Comparison of ENCODE assay signal across 18 cellular contexts in the genomic region with DNA sequence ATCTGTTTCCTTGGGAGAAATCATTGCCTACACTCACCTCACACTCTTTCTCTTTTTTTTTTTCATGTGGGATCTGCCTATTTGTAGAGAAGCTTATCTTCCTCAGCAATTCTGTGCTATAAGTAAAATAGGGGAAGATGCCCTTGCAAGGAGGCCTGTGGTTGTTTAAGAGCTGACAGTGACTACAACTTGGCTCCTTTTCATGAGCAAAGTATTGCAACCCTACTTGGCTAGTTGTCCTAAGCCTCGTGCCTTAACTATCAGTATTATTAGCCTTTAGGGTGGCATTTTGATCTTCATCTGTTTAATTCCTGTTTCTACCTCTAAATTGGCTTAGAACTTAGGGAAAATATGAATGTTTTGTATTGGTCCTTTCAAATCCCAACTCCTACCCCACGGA. TPM values are rescaled to one million over a fixed set of nuclear protein-coding genes. Genes with fewer than 3 reads are reported as not detected.
DNase-seq lines count a peak whose midpoint lies in the region; ATAC-seq, FAIRE-seq and TF ChIP-seq lines count a peak whose summit lies in the region.
"Had no signal": no experiment of that assay in that cellular context is flagged by ENCODE, and none has a peak within 500 bp of the region (broad histone marks: within the 10 kb centered on the region; RNA-seq: fewer than 3 reads in every experiment).

No MANE protein-coding gene starts in this region.

- no peak overlapping the region for H3K4me2 ChIP-seq in A549
- no peak overlapping the region for H3K4me2 ChIP-seq in mesendoderm (ENCODE audit: low read length)

- no peak overlapping the region for H3K4me3 ChIP-seq in A549
- no peak overlapping the region for H3K4me3 ChIP-seq in ascending aorta
- no peak overlapping the region for H3K4me3 ChIP-seq in gastrocnemius medialis
- H3K4me3 ChIP-seq in CD8-positive, alpha-beta memory T cell (ENCODE audit: low read length): no peak overlapping the region
- no peak overlapping the region for H3K4me3 ChIP-seq in effector memory CD4-positive, alpha-beta T cell (ENCODE audit: insufficient read depth, low read depth, low read length, poor library complexity, severe bottlenecking)
- H3K4me3 ChIP-seq in mesendoderm (ENCODE audit: low read length): no peak overlapping the region
- H3K4me3 ChIP-seq: spleen had no signal

- H3K9me3 ChIP-seq in A549 (0 out of 3 replicates have a peak, but pooled peaks cover 4% of the 10 kb centered on the region), ascending aorta (no peaks in the 10 kb centered on the region), gastrocnemius medialis (no peaks in the 10 kb centered on the region)
- no peaks in the 10 kb centered on the region for H3K9me3 ChIP-seq in CD8-positive, alpha-beta memory T cell (ENCODE audit: low read length)
- no peaks in the 10 kb centered on the region for H3K9me3 ChIP-seq in effector memory CD4-positive, alpha-beta T cell (ENCODE audit: control insufficient read depth, low read length)
- H3K9me3 ChIP-seq: spleen had no signal

- POLR2A ChIA-PET in A549 (lab: Yijun Ruan, JAX): no interaction called here
- POLR2A ChIA-PET in CD8-positive, alpha-beta memory T cell (lab: Charles Lee): no interaction called here

- no peak overlapping the region for H3K4me3 Mint-ChIP-seq in CD8-positive, alpha-beta memory T cell
- H3K4me3 Mint-ChIP-seq: activated CD8-positive, alpha-beta T cell treated with anti-CD3 and anti-CD28 coated beads, Interleukin-2, amount 10 ng/mL, durations not matched to agents 7 days and 5 days; dendritic cell treated with granulocyte-macrophage colony-stimulating factor and Interleukin-4, amounts not matched to agents 40 ng/mL and 50 ng/mL, for 4 days had no signal

- TF ChIP-seq CTCF in A549 (IDR thresholded peaks at IDR 0.05) (no peak), ascending aorta (IDR thresholded peaks at IDR 0.05) (no peak), gastrocnemius medialis (IDR thresholded peaks at IDR 0.05 in 4 of 5, conservative IDR thresholded peaks at IDR 0.05 in 1 of 5) (no peak)

- H4K8ac ChIP-seq in mesendoderm (ENCODE audit: low read depth, low read length): no peak overlapping the region

- no peak overlapping the region for H2AK5ac ChIP-seq in mesendoderm (ENCODE audit: low read length)

- ATAC-seq in A549 (no peak), left ventricle myocardium superior (peak; percentile 11), gastrocnemius medialis (peak; percentile 63 to 73), GM18867 (IDR thresholded peaks at IDR 0.05; ENCODE audit: unreplicated experiment) (no peak)
- ATAC-seq: activated CD8-positive, alpha-beta T cell treated with anti-CD3 and anti-CD28 coated beads, Interleukin-2, amount 10 ng/mL, durations not matched to agents 7 days and 5 days had no signal

- H3K27me3 Mint-ChIP-seq in CD8-positive, alpha-beta memory T cell: peaks cover 11 to 62% of the 10 kb centered on the region in 2 donors
- H3K27me3 Mint-ChIP-seq: dendritic cell treated with granulocyte-macrophage colony-stimulating factor and Interleukin-4, amounts not matched to agents 40 ng/mL and 50 ng/mL, for 4 days had no signal

- no peak overlapping the region for H3K23ac ChIP-seq in mesendoderm (ENCODE audit: low read length)

- no peak overlapping the region for H3K4ac ChIP-seq in mesendoderm (ENCODE audit: low read depth, low read length)

- H3K36me3 Mint-ChIP-seq in CD8-positive, alpha-beta memory T cell: no peaks in the 10 kb centered on the region

- peak overlapping the region; percentile 7 to 62; a peak in 2 of 6 replicates for H3K27ac ChIP-seq in A549
- peak overlapping the region; percentile 46 to 50 for H3K27ac ChIP-seq in ascending aorta
- peak overlapping the region; percentile 45 to 63 (median 56) for H3K27ac ChIP-seq in gastrocnemius medialis
- no peak overlapping the region for H3K27ac ChIP-seq in CD8-positive, alpha-beta memory T cell (ENCODE audit: low read depth, low read length)
- no peak overlapping the region for H3K27ac ChIP-seq in effector memory CD4-positive, alpha-beta T cell (ENCODE audit: insufficient read depth, low read length, poor library complexity, severe bottlenecking)
- no peak overlapping the region for H3K27ac ChIP-seq in mesendoderm (ENCODE audit: low read depth, low read length)

- no peaks in the 10 kb centered on the region for H3K36me3 ChIP-seq in ascending aorta
- no peaks in the 10 kb centered on the region for H3K36me3 ChIP-seq in gastrocnemius medialis
- H3K36me3 ChIP-seq in CD8-positive, alpha-beta memory T cell (ENCODE audit: insufficient read depth, low read length): no peaks in the 10 kb centered on the region
- H3K36me3 ChIP-seq in effector memory CD4-positive, alpha-beta T cell (ENCODE audit: control insufficient read depth, insufficient read depth, low read length): no peaks in the 10 kb centered on the region
- no peaks in the 10 kb centered on the region for H3K36me3 ChIP-seq in mesendoderm (ENCODE audit: control insufficient read depth, insufficient read depth, low read length)
- H3K36me3 ChIP-seq: spleen had no signal

- no peaks in the 10 kb centered on the region for H3K4me1 Mint-ChIP-seq in CD8-positive, alpha-beta memory T cell

- no peak overlapping the region for H2BK5ac ChIP-seq in mesendoderm (ENCODE audit: low read length)

- no peak overlapping the region for H3K18ac ChIP-seq in mesendoderm (ENCODE audit: low read length)

- H3K9ac ChIP-seq in mesendoderm (ENCODE audit: low read length): no peak overlapping the region

- TF ChIP-seq POLR2A in A549 (IDR thresholded peaks at IDR 0.05; ENCODE audit: low read length): no peak
- TF ChIP-seq POLR2A in gastrocnemius medialis (IDR thresholded peaks at IDR 0.05): no peak

- H3K79me1 ChIP-seq in mesendoderm (ENCODE audit: low read length): no peaks in the 10 kb centered on the region

- peaks cover 0 to 2% (median 0%) of the 10 kb centered on the region in 5 donors for H3K9me3 Mint-ChIP-seq in CD8-positive, alpha-beta memory T cell
- H3K9me3 Mint-ChIP-seq: dendritic cell treated with granulocyte-macrophage colony-stimulating factor and Interleukin-4, amounts not matched to agents 40 ng/mL and 50 ng/mL, for 4 days; HFFc6 had no signal

- no peak overlapping the region for H4K5ac ChIP-seq in mesendoderm (ENCODE audit: low read length)

- WGBS in A549 (ENCODE audit: missing lambda C conversion rate): 76% methylated on average over 2 of the region's 2 CpGs
- no CpG with 5 or more reads among the region's 2 CpGs for WGBS in mesendoderm (ENCODE audit: extremely low coverage, insufficient coverage, low lambda C conversion rate)

- FAIRE-seq in A549 (lab: Jason Lieb, UNC): no peak
- FAIRE-seq: TTC549 had no signal

- H3K4me1 ChIP-seq in A549 (peaks cover 60% of the 10 kb centered on the region), ascending aorta (peaks cover 10 to 60% of the 10 kb centered on the region in 2 donors), gastrocnemius medialis (peaks cover 41 to 51% of the 10 kb centered on the region in 2 donors), mesendoderm (ENCODE audit: control insufficient read depth, low read depth, low read length) (peaks cover 4% of the 10 kb centered on the region)
- no peaks in the 10 kb centered on the region for H3K4me1 ChIP-seq in CD8-positive, alpha-beta memory T cell (ENCODE audit: insufficient read depth, low read length)
- no peaks in the 10 kb centered on the region for H3K4me1 ChIP-seq in effector memory CD4-positive, alpha-beta T cell (ENCODE audit: control insufficient read depth, insufficient read depth, low read length, poor library complexity, severe bottlenecking)

- H3K79me2 ChIP-seq in mesendoderm (ENCODE audit: control insufficient read depth, insufficient read depth, low read length): no peaks in the 10 kb centered on the region

- no peak overlapping the region for H2BK15ac ChIP-seq in mesendoderm (replicated peaks; ENCODE audit: low read depth)

- no peak for TF ChIP-seq RAD21 in A549 (conservative IDR thresholded peaks at IDR 0.05 in 1 of 2, IDR thresholded peaks at IDR 0.05 in 1 of 2)

- in situ Hi-C loops in gastrocnemius medialis (cut with MboI; ENCODE audit: low sequenced_read_pairs in 4 of 4): no loop called here

- no peak for TF ChIP-seq EP300 in A549 (IDR thresholded peaks at IDR 0.05)

- intact Hi-C loops in ascending aorta (cut with DNase I): loop anchor here (5.0 kb wide), 1 partner anchor 52 kb away; no protein-coding TSS in a partner anchor
- intact Hi-C loops in left ventricle myocardium superior (cut with micrococcal nuclease): no loop called here
- intact Hi-C loops in gastrocnemius medialis (cut with DNase I; ENCODE audit: low total_unique reads): loop anchor here (5.0 kb wide), 1 partner anchor 52 kb away; no protein-coding TSS in a partner anchor

- no peak overlapping the region for H2BK120ac ChIP-seq in mesendoderm (ENCODE audit: low read depth, low read length)

- H3K27me3 ChIP-seq in ascending aorta (no peaks in the 10 kb centered on the region), gastrocnemius medialis (no peaks in the 10 kb centered on the region), mesendoderm (ENCODE audit: insufficient read depth, low read length, poor library complexity) (no peaks in the 10 kb centered on the region)
- peaks cover 5% of the 10 kb centered on the region for H3K27me3 ChIP-seq in CD8-positive, alpha-beta memory T cell (ENCODE audit: insufficient read depth, low read length, poor library complexity, severe bottlenecking)
- H3K27me3 ChIP-seq in effector memory CD4-positive, alpha-beta T cell (replicated peaks; ENCODE audit: control insufficient read depth, insufficient read depth, low read length, poor library complexity, severe bottlenecking): no peaks in the 10 kb centered on the region
- H3K27me3 ChIP-seq: spleen had no signal

- no peak overlapping the region for H3K27ac Mint-ChIP-seq in CD8-positive, alpha-beta memory T cell
- H3K27ac Mint-ChIP-seq: activated CD8-positive, alpha-beta T cell treated with anti-CD3 and anti-CD28 coated beads, Interleukin-2, amount 10 ng/mL, durations not matched to agents 7 days and 5 days; dendritic cell treated with granulocyte-macrophage colony-stimulating factor and Interleukin-4, amounts not matched to agents 40 ng/mL and 50 ng/mL, for 4 days had no signal

- H3K56ac ChIP-seq in mesendoderm (ENCODE audit: low read length): no peak overlapping the region

- DNase-seq in A549 (ENCODE audit: low read depth in 1 of 2, low spot score in 1 of 2) (no peak), ascending aorta (ENCODE audit: low spot score in 2 of 2) (no peak), left ventricle myocardium superior (no peak), gastrocnemius medialis (peak; percentile 14 to 21), mesendoderm (no peak)
- no peak for DNase-seq in CD8-positive, alpha-beta memory T cell
- DNase-seq in effector memory CD4-positive, alpha-beta T cell: no peak
- DNase-seq: ACHN; activated CD8-positive, alpha-beta T cell treated with anti-CD3 and anti-CD28 coated beads, Interleukin-2, amount 10 ng/mL, durations not matched to agents 7 days and 5 days; amygdala; midbrain; NCI-H345; spleen; stimulated activated naive CD4-positive, alpha-beta T cell treated with Interleukin-2 at 50 U/mL for 16 hours had no signal

- CTCF ChIA-PET in A549 (lab: Yijun Ruan, JAX): interaction anchor here (1.0 to 1.4 kb wide), 2 partner anchors 12 to 53 kb away, joined by 3 to 6 read pairs; no protein-coding TSS in a partner anchor
- CTCF ChIA-PET in CD8-positive, alpha-beta memory T cell (lab: Charles Lee): no interaction called here

RNA-seq across cellular contexts. Expression of a gene that starts 56.1 kb away (rescaled TPM):
- 0.11 and 0.14 TPM in 2 replicates for polyA plus RNA-seq in A549 (2011; rRNA removed)
- polyA plus RNA-seq in A549 (2012; cell fraction: cytosol; rRNA removed): 0.01 and 0.04 TPM in 2 replicates
- polyA plus RNA-seq in A549 (2012; cell fraction: nucleus; rRNA removed): 0.01 and 2.4 TPM in 2 replicates
- polyA plus RNA-seq in A549 (2017; fragmentation: RNase III; extraction: RNeasy Plus Mini Kit Qiagen cat#74134 plus additional on column Dnase treatment): 0.03 to 0.19 TPM (median 0.08 TPM) in 3 replicates
- polyA minus RNA-seq in A549 (2011; rRNA and poly(A)+ RNA removed): 0.05 and 0.08 TPM in 2 replicates
- not detected for total RNA-seq in ascending aorta
- total RNA-seq in left ventricle myocardium superior: 1.1 TPM
- 1 to 10 TPM in 3 of 4 donors, under 1 TPM in 1; 0.97 to 3.1 (median 1.4) TPM for total RNA-seq in gastrocnemius medialis
- not detected for total RNA-seq in CD8-positive, alpha-beta memory T cell
- polyA plus RNA-seq in CD8-positive, alpha-beta memory T cell: not detected
- polyA plus RNA-seq in mesendoderm (2013, experiment 1 of 2): 0.56 TPM
- polyA plus RNA-seq in mesendoderm (2013, experiment 2 of 2): 0.53 TPM
- total RNA-seq: activated CD8-positive, alpha-beta T cell treated with anti-CD3 and anti-CD28 coated beads, Interleukin-2, amount 10 ng/mL, durations not matched to agents 7 days and 5 days; HFFc6 had no signal

Comparison
In these comparisons a context has a peak if more than half of its experiments do, and no peak if none do; other contexts are left out.
1. ATAC-seq: peak in left ventricle myocardium superior (single experiment) and gastrocnemius medialis (2 of 2); none in A549 (0 of 2) and GM18867 (single experiment).
2. DNase-seq: peak in gastrocnemius medialis (2 of 2); none in A549 (0 of 2), ascending aorta (0 of 2), left ventricle myocardium superior (single experiment), CD8-positive, alpha-beta memory T cell (0 of 5), effector memory CD4-positive, alpha-beta T cell (0 of 3) and mesendoderm (single experiment).
3. H3K27ac ChIP-seq: peak in A549 (2 of 2), ascending aorta (2 of 2) and gastrocnemius medialis (4 of 4); none in CD8-positive, alpha-beta memory T cell (single experiment), effector memory CD4-positive, alpha-beta T cell (single experiment) and mesendoderm (single experiment).